14 cellular contexts compared by ENCODE assay signal in genomic region chr2:20930928-20931327, GRCh38.
DNase-seq lines count a peak whose midpoint lies in the region; ATAC-seq and TF ChIP-seq lines count a peak whose summit lies in the region.
"Had no signal": no experiment of that assay in that cellular context is flagged by ENCODE, and none has a peak within 500 bp of the region (broad histone marks: within the 10 kb centered on the region; RNA-seq: fewer than 3 reads in every experiment).

No MANE protein-coding gene starts in this region.

- no peak for ATAC-seq in GM18519 (IDR thresholded peaks at IDR 0.05; ENCODE audit: low FRiP score, unreplicated experiment)

- in situ Hi-C loops in astrocyte of the cerebellum (cut with HindIII; ENCODE audit: low sequenced_read_pairs): no loop called here

- no peak for TF ChIP-seq CTCF in HFF-Myc (IDR thresholded peaks at IDR 0.05; ENCODE audit: low read depth, low read length, missing control alignments)
- TF ChIP-seq CTCF in astrocyte of the cerebellum (IDR thresholded peaks at IDR 0.05; ENCODE audit: low read depth, low read length, missing control alignments): no peak

- DNase-seq in HFF-Myc (ENCODE audit: extremely low read depth, low read depth) (peak; percentile 2), astrocyte of the cerebellum (ENCODE audit: low read depth) (peak; percentile 16), islet precursor cell (peak; percentile 97), skeletal muscle cell (ENCODE audit: low read depth) (peak; percentile 2), DMS153 treated with DMSO at 0.1 percent for 48 hours (lab: John Stamatoyannopoulos, UW; ENCODE audit: unreplicated experiment) (no peak), NCI-H446 treated with DMSO at 0.1 percent for 48 hours (lab: John Stamatoyannopoulos, UW) (no peak)
- no peak for DNase-seq in activated CD4-positive, CD25-positive, alpha-beta regulatory T cell treated with anti-CD3 and anti-CD28 coated beads, Interleukin-2, amount 50 U/mL, for 72 hours
- DNase-seq: activated CD4-positive, alpha-beta T cell treated with anti-CD3 and anti-CD28 coated beads, Interleukin-2, amount 50 U/mL, for 48 hours; activated gamma-delta T cell; NCI-H446; nephron progenitor cell; tibial artery had no signal

- H3K4me3 ChIP-seq in HFF-Myc (replicated peaks; ENCODE audit: low read depth, low read length): no peak overlapping the region
- H3K4me3 ChIP-seq in astrocyte of the cerebellum (ENCODE audit: low read depth, low read length): no peak overlapping the region
- H3K4me3 ChIP-seq in skeletal muscle cell (ENCODE audit: low read depth, low read length): no peak overlapping the region
- H3K4me3 ChIP-seq: esophagus muscularis mucosa, tibial artery had no signal

Comparison
In these comparisons a context has a peak if more than half of its experiments do, and no peak if none do; other contexts are left out.
1. DNase-seq: peak in HFF-Myc (single experiment), astrocyte of the cerebellum (single experiment), islet precursor cell (single experiment) and skeletal muscle cell (single experiment); none in activated CD4-positive, CD25-positive, alpha-beta regulatory T cell treated with anti-CD3 and anti-CD28 coated beads, Interleukin-2, amount 50 U/mL, for 72 hours (single experiment), DMS153 treated with DMSO at 0.1 percent for 48 hours (single experiment) and NCI-H446 treated with DMSO at 0.1 percent for 48 hours (single experiment).